1 cellular context compared by ENCODE assay signal in genomic region chr17:17999364-18000007, GRCh38.
TF ChIP-seq lines count a peak whose summit lies in the region.

No MANE protein-coding gene starts in this region.

TF ChIP-seq in endothelial cell of umbilical vein, 7 proteins besides CTCF, POLR2A, EP300 and RAD21:
- TF ChIP-seq JUN (IDR thresholded peaks at IDR 0.05; ENCODE audit: borderline replicate concordance, insufficient read depth, insufficient read length, low read depth), result no peak
- TF ChIP-seq MYC (IDR thresholded peaks at IDR 0.05; ENCODE audit: low read depth, low read length), result no peak
- TF ChIP-seq, protein P1, sequence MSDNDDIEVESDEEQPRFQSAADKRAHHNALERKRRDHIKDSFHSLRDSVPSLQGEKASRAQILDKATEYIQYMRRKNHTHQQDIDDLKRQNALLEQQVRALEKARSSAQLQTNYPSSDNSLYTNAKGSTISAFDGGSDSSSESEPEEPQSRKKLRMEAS (IDR thresholded peaks at IDR 0.05; ENCODE audit: insufficient read depth, insufficient read length), result no peak
